ENCODE assay signal across 22 cellular contexts in the genomic region with DNA sequence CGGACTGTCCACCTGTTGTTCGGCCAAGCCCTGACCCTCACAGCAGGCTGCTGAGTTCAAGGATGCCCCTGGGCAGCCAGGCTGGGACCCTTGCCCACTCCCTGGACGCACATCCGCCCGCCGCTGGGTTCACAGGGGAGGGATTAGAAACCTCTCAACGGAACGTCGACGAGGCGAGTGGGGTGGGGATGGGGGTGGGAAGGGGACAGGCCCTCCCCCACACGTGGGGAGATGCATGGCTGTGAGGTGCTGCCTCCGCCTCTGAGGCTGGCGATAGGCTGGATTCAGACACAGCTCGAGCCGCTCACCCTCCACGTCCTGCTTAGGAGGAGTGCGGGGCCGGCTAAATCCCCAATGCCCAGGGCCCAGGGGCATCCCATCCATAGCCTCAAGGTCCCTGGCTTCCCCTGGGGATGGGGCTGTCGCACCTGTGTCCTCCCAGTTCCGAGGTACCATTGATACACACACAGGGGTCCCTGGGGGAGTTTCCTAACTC.
DNase-seq lines count a peak whose midpoint lies in the region; ATAC-seq, FAIRE-seq and TF ChIP-seq lines count a peak whose summit lies in the region.
"Had no signal": no experiment of that assay in that cellular context is flagged by ENCODE, and none has a peak within 500 bp of the region (broad histone marks: within the 10 kb centered on the region; RNA-seq: fewer than 3 reads in every experiment).

No MANE protein-coding gene starts in this region.

- H3K36me3 ChIP-seq in CD4-positive, alpha-beta memory T cell (ENCODE audit: insufficient read depth, low read length) = no peaks in the 10 kb centered on the region
- H3K36me3 ChIP-seq: neural progenitor cell had no signal

- H3K27ac ChIP-seq in CD4-positive, alpha-beta memory T cell (ENCODE audit: low read depth, low read length) = no peak overlapping the region
- H3K27ac ChIP-seq: neural progenitor cell had no signal

- H3K4me1 ChIP-seq in CD4-positive, alpha-beta memory T cell (ENCODE audit: insufficient read depth, low read length) = peaks cover 5% of the 10 kb centered on the region

- no peaks in the 10 kb centered on the region for H3K27me3 ChIP-seq in CD4-positive, alpha-beta memory T cell (ENCODE audit: insufficient read depth, low read length)

- H3K4me3 ChIP-seq in CD4-positive, alpha-beta memory T cell (ENCODE audit: low read length in 2 of 2) = no peak overlapping the region
- H3K4me3 ChIP-seq: neural progenitor cell had no signal

- no peak for FAIRE-seq in D721Med (lab: Jason Lieb, UNC)
- FAIRE-seq: GM18507 had no signal

- no peaks in the 10 kb centered on the region for H3K9me3 ChIP-seq in CD4-positive, alpha-beta memory T cell (ENCODE audit: control insufficient read depth in 1 of 2, low read length in 2 of 2)

- CTCF ChIA-PET in activated CD8-positive, alpha-beta memory T cell treated with anti-CD3 and anti-CD28 coated beads, Interleukin-2, amount 10 ng/mL, durations not matched to agents 7 days and 5 days (lab: Charles Lee) = no interaction called here
- CTCF ChIA-PET in CD4-positive, alpha-beta memory T cell (lab: Charles Lee; ENCODE audit: partially characterized antibody) = no interaction called here

- TF ChIP-seq CTCF in D721Med (IDR thresholded peaks at IDR 0.05; ENCODE audit: insufficient read depth, missing control alignments) (no peak), osteocyte (IDR thresholded peaks at IDR 0.05) (no peak)

- no peaks in the 10 kb centered on the region for H3K36me3 Mint-ChIP-seq in activated CD8-positive, alpha-beta memory T cell treated with anti-CD3 and anti-CD28 coated beads, Interleukin-2, amount 10 ng/mL, durations not matched to agents 7 days and 5 days
- H3K36me3 Mint-ChIP-seq in osteocyte (ENCODE audit: unreplicated experiment) = no peaks in the 10 kb centered on the region
- H3K36me3 Mint-ChIP-seq in CD4-positive, alpha-beta memory T cell = peaks cover 0 to 6% of the 10 kb centered on the region in 2 donors
- H3K36me3 Mint-ChIP-seq: activated naive CD4-positive, alpha-beta T cell treated with anti-CD3 and anti-CD28 coated beads, Interleukin-2, amount 50 U/mL, for 24 hours; neural progenitor cell had no signal

- ATAC-seq in activated CD8-positive, alpha-beta memory T cell treated with anti-CD3 and anti-CD28 coated beads, Interleukin-2, amount 10 ng/mL, durations not matched to agents 7 days and 5 days = no peak
- ATAC-seq in HG02642 (IDR thresholded peaks at IDR 0.05; ENCODE audit: poor library complexity, unreplicated experiment) = no peak
- ATAC-seq: activated CD4-positive, alpha-beta T cell treated with anti-CD3 and anti-CD28 coated beads for 36 hours; stimulated activated naive CD8-positive, alpha-beta T cell treated with anti-CD3 and anti-CD28 coated beads, Interleukin-15, amount 100 ng/mL, for 72 hours had no signal

- no peaks in the 10 kb centered on the region for H3K9me3 Mint-ChIP-seq in activated CD8-positive, alpha-beta memory T cell treated with anti-CD3 and anti-CD28 coated beads, Interleukin-2, amount 10 ng/mL, durations not matched to agents 7 days and 5 days (ENCODE audit: low read depth)
- no peaks in the 10 kb centered on the region for H3K9me3 Mint-ChIP-seq in osteocyte (ENCODE audit: unreplicated experiment)
- peaks cover 0 to 6% (median 0%) of the 10 kb centered on the region in 8 donors for H3K9me3 Mint-ChIP-seq in CD4-positive, alpha-beta memory T cell
- H3K9me3 Mint-ChIP-seq: activated naive CD4-positive, alpha-beta T cell treated with anti-CD3 and anti-CD28 coated beads, Interleukin-2, amount 50 U/mL, for 24 hours; neural progenitor cell; stimulated activated naive CD8-positive, alpha-beta T cell treated with anti-CD3 and anti-CD28 coated beads, Interleukin-15, amount 100 ng/mL, for 72 hours had no signal

- POLR2A ChIA-PET in CD4-positive, alpha-beta memory T cell (lab: Charles Lee; ENCODE audit: partially characterized antibody) = no interaction called here

- intact Hi-C loops in cardiac septum (cut with DNase I) = no loop called here
- intact Hi-C loops in CD4-positive, alpha-beta memory T cell (cut with micrococcal nuclease) = no loop called here

- peak; percentile 40 for DNase-seq in activated CD8-positive, alpha-beta memory T cell treated with anti-CD3 and anti-CD28 coated beads for 24 hours
- no peak for DNase-seq in activated CD8-positive, alpha-beta memory T cell treated with anti-CD3 and anti-CD28 coated beads, Interleukin-2, amount 10 ng/mL, durations not matched to agents 7 days and 5 days
- DNase-seq in D721Med (ENCODE audit: insufficient read length, low spot score) = peak; percentile 2
- DNase-seq in cardiac septum (ENCODE audit: low spot score) = peak; percentile 44
- DNase-seq in osteocyte (ENCODE audit: extremely low spot score, unreplicated experiment) = peak; percentile 80
- no peak for DNase-seq in CD4-positive, alpha-beta memory T cell
- no peak for DNase-seq in NCI-H748 (lab: John Stamatoyannopoulos, UW; ENCODE audit: unreplicated experiment)
- DNase-seq: 8988T; HCEC 1CT; Kasumi-1; NCI-H1092 treated with DMSO at 0.1 percent for 48 hours; NCI-H2107; NCI-H510A treated with DMSO at 0.1 percent for 48 hours; RPMI8226; stimulated activated CD4-positive, alpha-beta T cell treated with anti-CD3 and anti-CD28 coated beads, Interleukin-4, amount 100 ng/mL, for 4 hours; stimulated activated naive CD8-positive, alpha-beta T cell treated with anti-CD3 and anti-CD28 coated beads, Interleukin-15, amount 100 ng/mL, for 72 hours; trophoblast cell had no signal

- no peak overlapping the region for H3K27ac Mint-ChIP-seq in activated CD8-positive, alpha-beta memory T cell treated with anti-CD3 and anti-CD28 coated beads, Interleukin-2, amount 10 ng/mL, durations not matched to agents 7 days and 5 days
- H3K27ac Mint-ChIP-seq in osteocyte (ENCODE audit: unreplicated experiment) = no peak overlapping the region
- no peak overlapping the region for H3K27ac Mint-ChIP-seq in CD4-positive, alpha-beta memory T cell
- H3K27ac Mint-ChIP-seq: activated CD4-positive, alpha-beta T cell treated with anti-CD3 and anti-CD28 coated beads for 36 hours; activated naive CD4-positive, alpha-beta T cell treated with anti-CD3 and anti-CD28 coated beads, Interleukin-2, amount 50 U/mL, for 24 hours; neural progenitor cell; stimulated activated naive CD8-positive, alpha-beta T cell treated with anti-CD3 and anti-CD28 coated beads, Interleukin-15, amount 100 ng/mL, for 72 hours had no signal

- no peak overlapping the region for H3K4me3 Mint-ChIP-seq in activated CD8-positive, alpha-beta memory T cell treated with anti-CD3 and anti-CD28 coated beads, Interleukin-2, amount 10 ng/mL, durations not matched to agents 7 days and 5 days
- H3K4me3 Mint-ChIP-seq in osteocyte (ENCODE audit: unreplicated experiment) = no peak overlapping the region
- H3K4me3 Mint-ChIP-seq in CD4-positive, alpha-beta memory T cell = no peak overlapping the region
- H3K4me3 Mint-ChIP-seq: activated CD4-positive, alpha-beta T cell treated with anti-CD3 and anti-CD28 coated beads for 36 hours; activated naive CD4-positive, alpha-beta T cell treated with anti-CD3 and anti-CD28 coated beads, Interleukin-2, amount 50 U/mL, for 24 hours; neural progenitor cell; stimulated activated naive CD8-positive, alpha-beta T cell treated with anti-CD3 and anti-CD28 coated beads, Interleukin-15, amount 100 ng/mL, for 72 hours had no signal

- H3K4me1 Mint-ChIP-seq in activated CD8-positive, alpha-beta memory T cell treated with anti-CD3 and anti-CD28 coated beads, Interleukin-2, amount 10 ng/mL, durations not matched to agents 7 days and 5 days = peaks cover 5% of the 10 kb centered on the region
- H3K4me1 Mint-ChIP-seq in osteocyte (ENCODE audit: unreplicated experiment) = peaks cover 4% of the 10 kb centered on the region
- H3K4me1 Mint-ChIP-seq in CD4-positive, alpha-beta memory T cell = peaks cover 0 to 8% (median 1%) of the 10 kb centered on the region in 4 donors

- H3K27me3 Mint-ChIP-seq in activated CD8-positive, alpha-beta memory T cell treated with anti-CD3 and anti-CD28 coated beads, Interleukin-2, amount 10 ng/mL, durations not matched to agents 7 days and 5 days = no peaks in the 10 kb centered on the region
- H3K27me3 Mint-ChIP-seq in osteocyte (ENCODE audit: unreplicated experiment) = peaks cover 7% of the 10 kb centered on the region
- peaks cover 8 to 9% of the 10 kb centered on the region in 2 donors for H3K27me3 Mint-ChIP-seq in CD4-positive, alpha-beta memory T cell

Comparison
In these comparisons a context has a peak if more than half of its experiments do, and no peak if none do; other contexts are left out.
1. DNase-seq: peak in activated CD8-positive, alpha-beta memory T cell treated with anti-CD3 and anti-CD28 coated beads for 24 hours (single experiment), D721Med (single experiment), cardiac septum (single experiment) and osteocyte (single experiment); none in activated CD8-positive, alpha-beta memory T cell treated with anti-CD3 and anti-CD28 coated beads, Interleukin-2, amount 10 ng/mL, durations not matched to agents 7 days and 5 days (single experiment), CD4-positive, alpha-beta memory T cell (0 of 5) and NCI-H748 (single experiment).